Comparison of ENCODE assay signal across 2 cellular contexts in the genomic region with DNA sequence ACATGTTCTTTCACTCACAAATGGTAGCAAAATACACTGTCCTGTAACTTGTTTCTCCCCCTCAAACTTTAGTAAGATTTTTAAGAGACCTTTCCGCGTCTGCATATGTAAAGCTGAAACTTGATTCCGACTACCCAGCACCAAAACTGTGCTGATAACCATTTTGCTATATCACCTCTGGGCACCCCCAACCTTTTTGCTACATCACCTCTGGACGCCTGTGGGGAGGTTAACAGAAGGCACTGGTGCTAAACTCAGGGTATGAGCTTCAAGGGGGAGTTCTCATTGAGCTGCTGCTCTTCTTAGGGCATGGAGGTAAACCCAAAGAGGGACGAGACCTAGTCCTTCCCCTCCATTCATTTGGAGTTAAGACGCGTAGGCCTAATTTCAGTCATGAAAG.
TF ChIP-seq lines count a peak whose summit lies in the region.

No MANE protein-coding gene starts in this region.

TF ChIP-seq in GM23338, 12 proteins besides CTCF, POLR2A, EP300 and RAD21:
- TF ChIP-seq NANOG (IDR thresholded peaks at IDR 0.05; ENCODE audit: borderline replicate concordance) = no peak
TF ChIP-seq in GM23338: peak in this region for 0.

TF ChIP-seq in K562, 482 proteins besides CTCF, POLR2A, EP300 and RAD21:
- TF ChIP-seq RREB1 (CRISPR knock-in tag; IDR thresholded peaks at IDR 0.05) (no peak), PML (IDR thresholded peaks at IDR 0.05; ENCODE audit: low read length) (no peak), C11orf30 (IDR thresholded peaks at IDR 0.05; ENCODE audit: low read depth) (peak; percentile 38; the same call in 1 of the 2 replicates), ZNF561 (CRISPR knock-in tag; conservative IDR thresholded peaks at IDR 0.05) (no peak), NRF1 (conservative IDR thresholded peaks at IDR 0.05 in 1 of 2, IDR thresholded peaks at IDR 0.05 in 1 of 2) (no peak), ZNF316 (IDR thresholded peaks at IDR 0.05) (peak; percentile 48), ZNF551 (CRISPR knock-in tag; IDR thresholded peaks at IDR 0.05) (no peak), NCOA2 (IDR thresholded peaks at IDR 0.05; ENCODE audit: partially characterized antibody in 2 of 2) (no peak), MAFG (tag; conservative IDR thresholded peaks at IDR 0.05) (peak; percentile 52), ZNF584 (CRISPR knock-in tag; IDR thresholded peaks at IDR 0.05; ENCODE audit: low read depth) (no peak), ZNF232 (CRISPR knock-in tag; IDR thresholded peaks at IDR 0.05) (no peak), ZNF174 (CRISPR knock-in tag; IDR thresholded peaks at IDR 0.05) (no peak), ZNF121 (CRISPR knock-in tag; conservative IDR thresholded peaks at IDR 0.05) (no peak), NFE2 (IDR thresholded peaks at IDR 0.05; ENCODE audit: low read depth) (peak; percentile 45; the same call in 1 of the 2 replicates), ZNF354B (CRISPR knock-in tag; IDR thresholded peaks at IDR 0.05) (no peak)
- TF ChIP-seq, protein P1, sequence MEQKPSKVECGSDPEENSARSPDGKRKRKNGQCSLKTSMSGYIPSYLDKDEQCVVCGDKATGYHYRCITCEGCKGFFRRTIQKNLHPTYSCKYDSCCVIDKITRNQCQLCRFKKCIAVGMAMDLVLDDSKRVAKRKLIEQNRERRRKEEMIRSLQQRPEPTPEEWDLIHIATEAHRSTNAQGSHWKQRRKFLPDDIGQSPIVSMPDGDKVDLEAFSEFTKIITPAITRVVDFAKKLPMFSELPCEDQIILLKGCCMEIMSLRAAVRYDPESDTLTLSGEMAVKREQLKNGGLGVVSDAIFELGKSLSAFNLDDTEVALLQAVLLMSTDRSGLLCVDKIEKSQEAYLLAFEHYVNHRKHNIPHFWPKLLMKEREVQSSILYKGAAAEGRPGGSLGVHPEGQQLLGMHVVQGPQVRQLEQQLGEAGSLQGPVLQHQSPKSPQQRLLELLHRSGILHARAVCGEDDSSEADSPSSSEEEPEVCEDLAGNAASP (IDR thresholded peaks at IDR 0.05) = no peak
- TF ChIP-seq, protein P2, sequence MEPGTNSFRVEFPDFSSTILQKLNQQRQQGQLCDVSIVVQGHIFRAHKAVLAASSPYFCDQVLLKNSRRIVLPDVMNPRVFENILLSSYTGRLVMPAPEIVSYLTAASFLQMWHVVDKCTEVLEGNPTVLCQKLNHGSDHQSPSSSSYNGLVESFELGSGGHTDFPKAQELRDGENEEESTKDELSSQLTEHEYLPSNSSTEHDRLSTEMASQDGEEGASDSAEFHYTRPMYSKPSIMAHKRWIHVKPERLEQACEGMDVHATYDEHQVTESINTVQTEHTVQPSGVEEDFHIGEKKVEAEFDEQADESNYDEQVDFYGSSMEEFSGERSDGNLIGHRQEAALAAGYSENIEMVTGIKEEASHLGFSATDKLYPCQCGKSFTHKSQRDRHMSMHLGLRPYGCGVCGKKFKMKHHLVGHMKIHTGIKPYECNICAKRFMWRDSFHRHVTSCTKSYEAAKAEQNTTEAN (CRISPR knock-in tag; IDR thresholded peaks at IDR 0.05) = no peak
- TF ChIP-seq, protein P3, sequence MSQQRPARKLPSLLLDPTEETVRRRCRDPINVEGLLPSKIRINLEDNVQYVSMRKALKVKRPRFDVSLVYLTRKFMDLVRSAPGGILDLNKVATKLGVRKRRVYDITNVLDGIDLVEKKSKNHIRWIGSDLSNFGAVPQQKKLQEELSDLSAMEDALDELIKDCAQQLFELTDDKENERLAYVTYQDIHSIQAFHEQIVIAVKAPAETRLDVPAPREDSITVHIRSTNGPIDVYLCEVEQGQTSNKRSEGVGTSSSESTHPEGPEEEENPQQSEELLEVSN (IDR thresholded peaks at IDR 0.05; ENCODE audit: borderline replicate concordance in 1 of 2, extremely low read depth in 1 of 2, insufficient read depth in 1 of 2, insufficient read length in 1 of 2, low read depth in 1 of 2, low read length in 1 of 2, poor library complexity in 1 of 2, severe bottlenecking in 1 of 2) = no peak
